In genomic region chr2:135047295-135047694, GRCh38 we compare ENCODE assay signal across 31 cellular contexts. TPM values are rescaled to one million over a fixed set of nuclear protein-coding genes. Genes with fewer than 3 reads are reported as not detected.
A peak's percentile ranks its signal among the peaks of the same experiment; 100 is the strongest.
DNase-seq lines count a peak whose midpoint lies in the region; ATAC-seq, FAIRE-seq and TF ChIP-seq lines count a peak whose summit lies in the region.
"Had no signal": no experiment of that assay in that cellular context is flagged by ENCODE, and none has a peak within 500 bp of the region (broad histone marks: within the 10 kb centered on the region; RNA-seq: fewer than 3 reads in every experiment).

MAP3K19 (minus strand) TSS chr2:135047447; CDS start chr2:135024647, 22,800 bp downstream.

- peak within 1 kb of the TSS; percentile 44 for H3K4me2 ChIP-seq in HepG2 (ENCODE audit: low read depth, low read length)
- H3K4me2 ChIP-seq: SK-N-SH had no signal

- peak within 1 kb of the TSS; percentile 20 for H2AFZ ChIP-seq in HepG2 (ENCODE audit: low read length)

- POLR2A ChIA-PET in HepG2 (lab: Yijun Ruan, JAX), result interaction anchor here (1.0 kb wide), 1 partner anchor 9 kb away, joined by 3 read pairs; no protein-coding TSS in a partner anchor

- TF ChIP-seq CTCF in HepG2 (CRISPR knock-in tag; IDR thresholded peaks at IDR 0.05), result no peak
- no peak for TF ChIP-seq CTCF in right lobe of liver (IDR thresholded peaks at IDR 0.05)
- TF ChIP-seq CTCF in endothelial cell (IDR thresholded peaks at IDR 0.05; ENCODE audit: unreplicated experiment), result no peak

- peak; percentile 11; the same call in 1 of the 3 replicates for ATAC-seq in HepG2
- no peak for ATAC-seq in right lobe of liver
- ATAC-seq in HG02798 (IDR thresholded peaks at IDR 0.05; ENCODE audit: poor library complexity, unreplicated experiment), result no peak
- ATAC-seq: CD8-positive, alpha-beta T cell; psoas muscle; upper lobe of right lung had no signal

- H3K4me3 ChIP-seq in HepG2 (replicated peaks in 1 of 3; ENCODE audit: insufficient read depth in 1 of 3, low read depth in 2 of 3, low read length in 3 of 3), result no peak within 1 kb of the TSS
- no peak within 1 kb of the TSS for H3K4me3 ChIP-seq in right lobe of liver
- H3K4me3 ChIP-seq: cardiac muscle cell, lung, psoas muscle, upper lobe of right lung had no signal

- H4K20me1 ChIP-seq in HepG2 (ENCODE audit: insufficient read depth, low read length), result no peaks in the 10 kb centered on the region

- CTCF ChIA-PET in HepG2 (lab: Yijun Ruan, JAX; ENCODE audit: low intra/inter-chr PET ratio, low total read pairs), result no interaction called here

- no peaks in the 10 kb centered on the region for H3K9me3 Mint-ChIP-seq in endothelial cell (ENCODE audit: unreplicated experiment)
- H3K9me3 Mint-ChIP-seq: activated naive CD4-positive, alpha-beta T cell treated with anti-CD3 and anti-CD28 coated beads, Interleukin-2, amount 10 ng/mL, durations not matched to agents 7 days and 5 days; activated T-helper 1 cell treated with anti-CD3 and anti-CD28 coated beads, Interleukin-12 subunit alpha, Interleukin-12 subunit beta, Interleukin-2, Interleukin-4 antibody, amounts not matched to agents 30 ng/mL and 10 ng/mL and 1 ng/mL, durations not matched to agents 14 hours and 24 hours and 36 hours; CD8-positive, alpha-beta T cell; dendritic cell treated with granulocyte-macrophage colony-stimulating factor and Interleukin-4, amounts not matched to agents 40 ng/mL and 50 ng/mL, for 4 days; neural crest cell had no signal

- no TSS peak for BruUV-seq in HepG2 (replicated peaks; lab: Mats Ljungman, UMichigan)

- TF ChIP-seq POLR2A in HepG2 (IDR thresholded peaks at IDR 0.05; ENCODE audit: insufficient read depth in 1 of 2, low read depth in 2 of 2, low read length in 2 of 2) (no peak), right lobe of liver (IDR thresholded peaks at IDR 0.05) (no peak)

- H3K9me3 ChIP-seq in HepG2 (ENCODE audit: low read length), result no peaks in the 10 kb centered on the region
- no peaks in the 10 kb centered on the region for H3K9me3 ChIP-seq in right lobe of liver
- H3K9me3 ChIP-seq: psoas muscle, SK-N-SH, upper lobe of right lung had no signal

- no peak for TF ChIP-seq EP300 in HepG2 (IDR thresholded peaks at IDR 0.05; ENCODE audit: low read depth in 2 of 2, low read length in 2 of 2)
- no peak for TF ChIP-seq EP300 in HepG2 (CRISPR knock-in tag; IDR thresholded peaks at IDR 0.05; ENCODE audit: borderline replicate concordance)

- no peak within 1 kb of the TSS for H3K9ac ChIP-seq in HepG2 (ENCODE audit: insufficient read depth, low read depth, low read length)
- H3K9ac ChIP-seq: SK-N-SH had no signal

- peaks cover 44% of the 10 kb centered on the region for H3K4me1 ChIP-seq in HepG2 (ENCODE audit: insufficient read depth, low read length)
- H3K4me1 ChIP-seq in right lobe of liver, result peaks cover 0 to 3% (median 0%) of the 10 kb centered on the region in 4 donors
- H3K4me1 ChIP-seq: upper lobe of right lung had no signal

- no peak within 1 kb of the TSS for H3K4me3 Mint-ChIP-seq in endothelial cell (ENCODE audit: unreplicated experiment)
- H3K4me3 Mint-ChIP-seq: activated naive CD4-positive, alpha-beta T cell treated with anti-CD3 and anti-CD28 coated beads, Interleukin-2, amount 10 ng/mL, durations not matched to agents 7 days and 5 days; activated T-helper 1 cell treated with anti-CD3 and anti-CD28 coated beads, Interleukin-12 subunit alpha, Interleukin-12 subunit beta, Interleukin-2, Interleukin-4 antibody, amounts not matched to agents 30 ng/mL and 10 ng/mL and 1 ng/mL, durations not matched to agents 14 hours and 24 hours and 36 hours; CD8-positive, alpha-beta T cell; dendritic cell treated with granulocyte-macrophage colony-stimulating factor and Interleukin-4, amounts not matched to agents 40 ng/mL and 50 ng/mL, for 4 days; H9; neural crest cell had no signal

- no peaks in the 10 kb centered on the region for H3K36me3 Mint-ChIP-seq in endothelial cell (ENCODE audit: low read depth, unreplicated experiment)

- FAIRE-seq in HepG2 (lab: Jason Lieb, UNC), result no peak
- FAIRE-seq: endometrium, GM12891 had no signal

- in situ Hi-C loops in HepG2 (cut with HindIII; ENCODE audit: extremely low pct_ligation_motif_present, low pct_unique_long_range_greater_than_20kb), result no loop called here

- H3K79me2 ChIP-seq in HepG2 (ENCODE audit: insufficient read depth, low read length), result peaks cover 2% of the 10 kb centered on the region

- H3K27ac ChIP-seq in HepG2 (ENCODE audit: extremely low read length, insufficient read depth, low read length), result no peak within 1 kb of the TSS
- H3K27ac ChIP-seq in right lobe of liver, result no peak within 1 kb of the TSS
- H3K27ac ChIP-seq: cardiac muscle cell, psoas muscle, upper lobe of right lung had no signal

- H3K27me3 ChIP-seq in HepG2 (ENCODE audit: control insufficient read depth in 1 of 2, insufficient read depth in 2 of 2, low read length in 2 of 2) (no peaks in the 10 kb centered on the region; a peak in 1 of 5 replicates), right lobe of liver (no peaks in the 10 kb centered on the region)
- H3K27me3 ChIP-seq: cardiac muscle cell, upper lobe of right lung had no signal

- peak; percentile 6 for DNase-seq in DMS53 (lab: John Stamatoyannopoulos, UW)
- no peak for DNase-seq in DMS53 treated with DMSO at 0.1 percent for 48 hours (lab: John Stamatoyannopoulos, UW; ENCODE audit: unreplicated experiment)
- no peak for DNase-seq in HepG2 (ENCODE audit: low spot score)
- DNase-seq in right lobe of liver, result no peak
- DNase-seq in midbrain (lab: John Stamatoyannopoulos, UW), result peak; percentile 17
- no peak for DNase-seq in stimulated activated CD4-positive, alpha-beta T cell treated with anti-CD3 and anti-CD28 coated beads, Interleukin-4, amount 100 ng/mL, for 24 hours
- DNase-seq in endothelial cell (ENCODE audit: low spot score), result no peak
- DNase-seq: activated CD4-positive, alpha-beta T cell treated with anti-CD3 and anti-CD28 coated beads for 48 hours; activated naive CD4-positive, alpha-beta T cell treated with anti-CD3 and anti-CD28 coated beads, Interleukin-2, amount 10 ng/mL, durations not matched to agents 7 days and 5 days; CD8-positive, alpha-beta T cell; H9; NCI-H1092; NCI-H2029 treated with DMSO at 0.1 percent for 48 hours; NCI-H526; psoas muscle; SK-N-SH; upper lobe of right lung had no signal

- peaks cover 8% of the 10 kb centered on the region for H3K27me3 Mint-ChIP-seq in endothelial cell (ENCODE audit: unreplicated experiment)

- H3K27ac Mint-ChIP-seq in endothelial cell (ENCODE audit: unreplicated experiment), result no peak within 1 kb of the TSS
- H3K27ac Mint-ChIP-seq: activated naive CD4-positive, alpha-beta T cell treated with anti-CD3 and anti-CD28 coated beads, Interleukin-2, amount 10 ng/mL, durations not matched to agents 7 days and 5 days; activated T-helper 1 cell treated with anti-CD3 and anti-CD28 coated beads, Interleukin-12 subunit alpha, Interleukin-12 subunit beta, Interleukin-2, Interleukin-4 antibody, amounts not matched to agents 30 ng/mL and 10 ng/mL and 1 ng/mL, durations not matched to agents 14 hours and 24 hours and 36 hours; CD8-positive, alpha-beta T cell; dendritic cell treated with granulocyte-macrophage colony-stimulating factor and Interleukin-4, amounts not matched to agents 40 ng/mL and 50 ng/mL, for 4 days had no signal

- intact Hi-C loops in HepG2 (cut with micrococcal nuclease; ENCODE audit: unreplicated experiment) (no loop called here), right lobe of liver (cut with DNase I) (no loop called here)

- TF ChIP-seq RAD21 in HepG2 (CRISPR knock-in tag; IDR thresholded peaks at IDR 0.05), result no peak

- H3K4me1 Mint-ChIP-seq in endothelial cell (ENCODE audit: unreplicated experiment), result peaks cover 21% of the 10 kb centered on the region

- H3K36me3 ChIP-seq in HepG2 (replicated peaks in 1 of 2; ENCODE audit: control insufficient read depth in 1 of 2, insufficient read depth in 2 of 2, low read length in 2 of 2), result no peaks in the 10 kb centered on the region
- no peaks in the 10 kb centered on the region for H3K36me3 ChIP-seq in right lobe of liver
- H3K36me3 ChIP-seq: cardiac muscle cell, upper lobe of right lung had no signal

TF ChIP-seq in HepG2, 621 proteins besides CTCF, POLR2A, EP300 and RAD21 (continues in another document):
- TF ChIP-seq RFX1 (IDR thresholded peaks at IDR 0.05) (peak; percentile 59), CREM (IDR thresholded peaks at IDR 0.05) (no peak), CREM (CRISPR knock-in tag; IDR thresholded peaks at IDR 0.05) (no peak), ZNF260 (CRISPR knock-in tag; IDR thresholded peaks at IDR 0.05; ENCODE audit: borderline replicate concordance, low read depth) (no peak), SIN3A (IDR thresholded peaks at IDR 0.05; ENCODE audit: borderline replicate concordance, low read depth, low read length) (0 out of 2 replicates have a peak, but pooled peaks have one; percentile 25)

RNA-seq across cellular contexts. Expression of gene MAP3K19, which starts in this region (rescaled TPM):
- total RNA-seq in HepG2 (2016; rRNA removed; fragmentation: Illumina TruSeq; extraction: Trizol), result not detected in 2 replicates
- not detected in 2 replicates for total RNA-seq in HepG2 (2016; cell fraction: cytosol; rRNA removed; fragmentation: Illumina TruSeq; extraction: Trizol; ENCODE audit: low read depth)
- not detected in 2 replicates for total RNA-seq in HepG2 (2016; cell fraction: insoluble cytoplasmic fraction; rRNA removed; fragmentation: Illumina TruSeq; extraction: Trizol)
- total RNA-seq in HepG2 (2016; cell fraction: membrane; rRNA removed; fragmentation: Illumina TruSeq; extraction: Trizol), result not detected in 2 replicates
- not detected in 2 replicates for total RNA-seq in HepG2 (2016; cell fraction: nucleus; rRNA removed; fragmentation: Illumina TruSeq; extraction: Trizol)
- not detected in 2 replicates for polyA plus RNA-seq in HepG2 (2011; rRNA removed)
- polyA plus RNA-seq in HepG2 (2011; cell fraction: cytosol; rRNA removed), result not detected in 2 replicates
- not detected in 2 replicates for polyA plus RNA-seq in HepG2 (2011; cell fraction: nucleus; rRNA removed)
- polyA plus RNA-seq in HepG2 (2012), result not detected in 2 replicates
- polyA plus RNA-seq in HepG2 (2016; cell fraction: cytosol; fragmentation: Illumina TruSeq; extraction: Trizol; ENCODE audit: low read depth), result not detected in 2 replicates
- polyA plus RNA-seq in HepG2 (2016; cell fraction: insoluble cytoplasmic fraction; fragmentation: Illumina TruSeq; extraction: Trizol; ENCODE audit: low read depth), result not detected in 2 replicates
- not detected in 2 replicates for polyA plus RNA-seq in HepG2 (2016; cell fraction: membrane; fragmentation: Illumina TruSeq; extraction: Trizol; ENCODE audit: low read depth)
- not detected in 2 replicates for polyA plus RNA-seq in HepG2 (2016; cell fraction: nucleus; fragmentation: Illumina TruSeq; extraction: Trizol; ENCODE audit: insufficient read depth, low read depth)
- polyA minus RNA-seq in HepG2 (2011; rRNA and poly(A)+ RNA removed; ENCODE audit: low replicate concordance), result not detected in 2 replicates
- not detected in 2 replicates for polyA minus RNA-seq in HepG2 (2011; cell fraction: cytosol; rRNA and poly(A)+ RNA removed)
- polyA minus RNA-seq in HepG2 (2011; cell fraction: nucleus; rRNA and poly(A)+ RNA removed), result not detected in 2 replicates
- total RNA-seq in right lobe of liver, result not detected
- not detected for total RNA-seq in endothelial cell (ENCODE audit: unreplicated experiment)
- total RNA-seq: A172; activated T-helper 1 cell treated with anti-CD3 and anti-CD28 coated beads, Interleukin-12 subunit alpha, Interleukin-12 subunit beta, Interleukin-2, Interleukin-4 antibody, amounts not matched to agents 30 ng/mL and 10 ng/mL and 1 ng/mL, durations not matched to agents 14 hours and 24 hours and 36 hours; cardiac muscle cell; CD8-positive, alpha-beta T cell; H9; kidney epithelial cell; LHCN-M2; neural crest cell; OCI-LY7; psoas muscle; skeletal muscle tissue; T-helper 2 cell treated with Interferon-gamma antibody and Interleukin-4, amounts not matched to agents 100 ng/mL and 5 ng/mL, for 36 hours; upper lobe of right lung had no signal
- polyA plus RNA-seq: cardiac muscle cell, psoas muscle, SK-N-SH had no signal

Comparison
In these comparisons a context has a peak if more than half of its experiments do, and no peak if none do; other contexts are left out.
1. DNase-seq: peak in DMS53 (single experiment) and midbrain (single experiment); none in DMS53 treated with DMSO at 0.1 percent for 48 hours (single experiment), HepG2 (single experiment), right lobe of liver (0 of 3), stimulated activated CD4-positive, alpha-beta T cell treated with anti-CD3 and anti-CD28 coated beads, Interleukin-4, amount 100 ng/mL, for 24 hours (single experiment) and endothelial cell (single experiment).
2. Peak in ATAC-seq and H3K4me2 ChIP-seq in HepG2; RNA of the gene not detected or under 1 TPM.